1 cellular context compared by ENCODE assay signal in the genomic region with DNA sequence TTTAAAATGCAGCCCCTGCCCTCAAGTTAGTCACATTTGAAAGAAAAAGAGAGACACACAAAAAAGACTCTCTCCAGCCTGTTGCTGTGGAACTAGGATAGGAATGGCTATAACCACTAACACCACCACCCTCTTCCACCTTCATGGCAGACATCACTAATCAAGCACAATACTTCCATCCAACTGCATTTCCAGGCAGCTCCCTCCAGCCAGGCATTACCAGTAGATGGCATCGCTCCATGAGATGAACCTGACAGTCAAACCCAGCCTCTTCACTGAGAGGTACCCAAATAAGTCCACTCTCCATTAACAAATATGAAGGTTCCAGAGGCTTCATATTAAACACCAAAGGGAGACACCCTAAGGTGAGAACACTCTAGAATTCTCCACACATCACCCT.
TF ChIP-seq lines count a peak whose summit lies in the region.

No MANE protein-coding gene starts in this region.

TF ChIP-seq in H1, 55 proteins besides CTCF, POLR2A, EP300 and RAD21 (continued from another document):
- TF ChIP-seq, protein P1, sequence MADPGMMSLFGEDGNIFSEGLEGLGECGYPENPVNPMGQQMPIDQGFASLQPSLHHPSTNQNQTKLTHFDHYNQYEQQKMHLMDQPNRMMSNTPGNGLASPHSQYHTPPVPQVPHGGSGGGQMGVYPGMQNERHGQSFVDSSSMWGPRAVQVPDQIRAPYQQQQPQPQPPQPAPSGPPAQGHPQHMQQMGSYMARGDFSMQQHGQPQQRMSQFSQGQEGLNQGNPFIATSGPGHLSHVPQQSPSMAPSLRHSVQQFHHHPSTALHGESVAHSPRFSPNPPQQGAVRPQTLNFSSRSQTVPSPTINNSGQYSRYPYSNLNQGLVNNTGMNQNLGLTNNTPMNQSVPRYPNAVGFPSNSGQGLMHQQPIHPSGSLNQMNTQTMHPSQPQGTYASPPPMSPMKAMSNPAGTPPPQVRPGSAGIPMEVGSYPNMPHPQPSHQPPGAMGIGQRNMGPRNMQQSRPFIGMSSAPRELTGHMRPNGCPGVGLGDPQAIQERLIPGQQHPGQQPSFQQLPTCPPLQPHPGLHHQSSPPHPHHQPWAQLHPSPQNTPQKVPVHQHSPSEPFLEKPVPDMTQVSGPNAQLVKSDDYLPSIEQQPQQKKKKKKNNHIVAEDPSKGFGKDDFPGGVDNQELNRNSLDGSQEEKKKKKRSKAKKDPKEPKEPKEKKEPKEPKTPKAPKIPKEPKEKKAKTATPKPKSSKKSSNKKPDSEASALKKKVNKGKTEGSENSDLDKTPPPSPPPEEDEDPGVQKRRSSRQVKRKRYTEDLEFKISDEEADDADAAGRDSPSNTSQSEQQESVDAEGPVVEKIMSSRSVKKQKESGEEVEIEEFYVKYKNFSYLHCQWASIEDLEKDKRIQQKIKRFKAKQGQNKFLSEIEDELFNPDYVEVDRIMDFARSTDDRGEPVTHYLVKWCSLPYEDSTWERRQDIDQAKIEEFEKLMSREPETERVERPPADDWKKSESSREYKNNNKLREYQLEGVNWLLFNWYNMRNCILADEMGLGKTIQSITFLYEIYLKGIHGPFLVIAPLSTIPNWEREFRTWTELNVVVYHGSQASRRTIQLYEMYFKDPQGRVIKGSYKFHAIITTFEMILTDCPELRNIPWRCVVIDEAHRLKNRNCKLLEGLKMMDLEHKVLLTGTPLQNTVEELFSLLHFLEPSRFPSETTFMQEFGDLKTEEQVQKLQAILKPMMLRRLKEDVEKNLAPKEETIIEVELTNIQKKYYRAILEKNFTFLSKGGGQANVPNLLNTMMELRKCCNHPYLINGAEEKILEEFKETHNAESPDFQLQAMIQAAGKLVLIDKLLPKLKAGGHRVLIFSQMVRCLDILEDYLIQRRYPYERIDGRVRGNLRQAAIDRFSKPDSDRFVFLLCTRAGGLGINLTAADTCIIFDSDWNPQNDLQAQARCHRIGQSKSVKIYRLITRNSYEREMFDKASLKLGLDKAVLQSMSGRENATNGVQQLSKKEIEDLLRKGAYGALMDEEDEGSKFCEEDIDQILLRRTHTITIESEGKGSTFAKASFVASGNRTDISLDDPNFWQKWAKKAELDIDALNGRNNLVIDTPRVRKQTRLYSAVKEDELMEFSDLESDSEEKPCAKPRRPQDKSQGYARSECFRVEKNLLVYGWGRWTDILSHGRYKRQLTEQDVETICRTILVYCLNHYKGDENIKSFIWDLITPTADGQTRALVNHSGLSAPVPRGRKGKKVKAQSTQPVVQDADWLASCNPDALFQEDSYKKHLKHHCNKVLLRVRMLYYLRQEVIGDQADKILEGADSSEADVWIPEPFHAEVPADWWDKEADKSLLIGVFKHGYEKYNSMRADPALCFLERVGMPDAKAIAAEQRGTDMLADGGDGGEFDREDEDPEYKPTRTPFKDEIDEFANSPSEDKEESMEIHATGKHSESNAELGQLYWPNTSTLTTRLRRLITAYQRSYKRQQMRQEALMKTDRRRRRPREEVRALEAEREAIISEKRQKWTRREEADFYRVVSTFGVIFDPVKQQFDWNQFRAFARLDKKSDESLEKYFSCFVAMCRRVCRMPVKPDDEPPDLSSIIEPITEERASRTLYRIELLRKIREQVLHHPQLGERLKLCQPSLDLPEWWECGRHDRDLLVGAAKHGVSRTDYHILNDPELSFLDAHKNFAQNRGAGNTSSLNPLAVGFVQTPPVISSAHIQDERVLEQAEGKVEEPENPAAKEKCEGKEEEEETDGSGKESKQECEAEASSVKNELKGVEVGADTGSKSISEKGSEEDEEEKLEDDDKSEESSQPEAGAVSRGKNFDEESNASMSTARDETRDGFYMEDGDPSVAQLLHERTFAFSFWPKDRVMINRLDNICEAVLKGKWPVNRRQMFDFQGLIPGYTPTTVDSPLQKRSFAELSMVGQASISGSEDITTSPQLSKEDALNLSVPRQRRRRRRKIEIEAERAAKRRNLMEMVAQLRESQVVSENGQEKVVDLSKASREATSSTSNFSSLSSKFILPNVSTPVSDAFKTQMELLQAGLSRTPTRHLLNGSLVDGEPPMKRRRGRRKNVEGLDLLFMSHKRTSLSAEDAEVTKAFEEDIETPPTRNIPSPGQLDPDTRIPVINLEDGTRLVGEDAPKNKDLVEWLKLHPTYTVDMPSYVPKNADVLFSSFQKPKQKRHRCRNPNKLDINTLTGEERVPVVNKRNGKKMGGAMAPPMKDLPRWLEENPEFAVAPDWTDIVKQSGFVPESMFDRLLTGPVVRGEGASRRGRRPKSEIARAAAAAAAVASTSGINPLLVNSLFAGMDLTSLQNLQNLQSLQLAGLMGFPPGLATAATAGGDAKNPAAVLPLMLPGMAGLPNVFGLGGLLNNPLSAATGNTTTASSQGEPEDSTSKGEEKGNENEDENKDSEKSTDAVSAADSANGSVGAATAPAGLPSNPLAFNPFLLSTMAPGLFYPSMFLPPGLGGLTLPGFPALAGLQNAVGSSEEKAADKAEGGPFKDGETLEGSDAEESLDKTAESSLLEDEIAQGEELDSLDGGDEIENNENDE (IDR thresholded peaks at IDR 0.05; ENCODE audit: insufficient replicate concordance, low read length), result no peak
- TF ChIP-seq SAP30 (IDR thresholded peaks at IDR 0.05; ENCODE audit: insufficient read depth, insufficient replicate concordance, low read length), result no peak
- TF ChIP-seq SP2 (IDR thresholded peaks at IDR 0.05; ENCODE audit: low read length), result no peak
- TF ChIP-seq TEAD4 (IDR thresholded peaks at IDR 0.05; ENCODE audit: low read depth, low read length), result no peak
